23 cellular contexts compared by ENCODE assay signal in genomic region chr3:26280517-26280916, GRCh38.
DNase-seq lines count a peak whose midpoint lies in the region; ATAC-seq and TF ChIP-seq lines count a peak whose summit lies in the region.
"Had no signal": no experiment of that assay in that cellular context is flagged by ENCODE, and none has a peak within 500 bp of the region (broad histone marks: within the 10 kb centered on the region; RNA-seq: fewer than 3 reads in every experiment).

No MANE protein-coding gene starts in this region.

- CTCF ChIA-PET in MCF 10A (lab: Yijun Ruan, JAX): interaction anchor here (1.5 kb wide), 1 partner anchor 15 kb away, joined by 3 read pairs; no protein-coding TSS in a partner anchor
- CTCF ChIA-PET in mammary epithelial cell (lab: Charles Lee; ENCODE audit: low non-redundant PET): no interaction called here
- CTCF ChIA-PET in PC-9 (lab: Charles Lee): no interaction called here

- 62% methylated on average over 2 of the region's 2 CpGs for WGBS in mammary epithelial cell (ENCODE audit: low coverage, missing lambda C conversion rate)
- 66% methylated on average over 2 of the region's 2 CpGs for WGBS in hepatocyte (ENCODE audit: low lambda C conversion rate, missing lambda C conversion rate)

- H3K79me2 ChIP-seq in mammary epithelial cell (ENCODE audit: insufficient read depth, low read length): no peaks in the 10 kb centered on the region
- H3K79me2 ChIP-seq in PC-9 (ENCODE audit: low read depth): no peaks in the 10 kb centered on the region
- H3K79me2 ChIP-seq in hepatocyte: no peaks in the 10 kb centered on the region

- H3K36me3 ChIP-seq in mammary epithelial cell (ENCODE audit: insufficient read depth, low read length) (no peaks in the 10 kb centered on the region), PC-9 (ENCODE audit: low read depth) (no peaks in the 10 kb centered on the region), hepatocyte (replicated peaks; ENCODE audit: insufficient read depth, low read depth) (no peaks in the 10 kb centered on the region)
- H3K36me3 ChIP-seq: heart right ventricle, uterus had no signal

- H3K4me3 ChIP-seq in mammary epithelial cell (replicated peaks in 1 of 3; ENCODE audit: insufficient read depth in 1 of 3, low read depth in 2 of 3, low read length in 3 of 3): no peak overlapping the region
- no peak overlapping the region for H3K4me3 ChIP-seq in PC-9
- no peak overlapping the region for H3K4me3 ChIP-seq in hepatocyte
- H3K4me3 ChIP-seq: heart right ventricle, psoas muscle, uterus had no signal

- intact Hi-C loops in MCF 10A (cut with micrococcal nuclease): no loop called here
- intact Hi-C loops in mammary epithelial cell (cut with micrococcal nuclease): no loop called here
- intact Hi-C loops in PC-9 (cut with micrococcal nuclease; ENCODE audit: unreplicated experiment): no loop called here

- H3K4me3 Mint-ChIP-seq in MCF 10A (ENCODE audit: unreplicated experiment) (no peak overlapping the region), type B pancreatic cell (no peak overlapping the region)
- H3K4me3 Mint-ChIP-seq: activated naive CD8-positive, alpha-beta T cell; CD4-positive, CD25-positive, alpha-beta regulatory T cell; nephron progenitor cell had no signal

- H3K27me3 Mint-ChIP-seq in MCF 10A (ENCODE audit: insufficient read depth, unreplicated experiment): no peaks in the 10 kb centered on the region
- H3K27me3 Mint-ChIP-seq in type B pancreatic cell: peaks cover 4% of the 10 kb centered on the region
- H3K27me3 Mint-ChIP-seq: activated naive CD8-positive, alpha-beta T cell; CD4-positive, CD25-positive, alpha-beta regulatory T cell had no signal

- H3K27me3 ChIP-seq in mammary epithelial cell (ENCODE audit: insufficient read depth, low read length) (no peaks in the 10 kb centered on the region), PC-9 (ENCODE audit: insufficient read depth, low read depth) (no peaks in the 10 kb centered on the region), hepatocyte (no peaks in the 10 kb centered on the region)
- H3K27me3 ChIP-seq: heart right ventricle, uterus had no signal

- H3K4me1 Mint-ChIP-seq in MCF 10A (ENCODE audit: insufficient read depth, unreplicated experiment): peaks cover 20% of the 10 kb centered on the region
- peaks cover 7% of the 10 kb centered on the region for H3K4me1 Mint-ChIP-seq in type B pancreatic cell (ENCODE audit: unreplicated experiment)
- H3K4me1 Mint-ChIP-seq: CD4-positive, CD25-positive, alpha-beta regulatory T cell; nephron progenitor cell had no signal

- no peak for DNase-seq in MCF 10A (ENCODE audit: unreplicated experiment)
- no peak for DNase-seq in mammary epithelial cell
- no peak for DNase-seq in PC-9
- no peak for DNase-seq in hepatocyte (ENCODE audit: low spot score)
- no peak for DNase-seq in type B pancreatic cell (ENCODE audit: extremely low spot score, unreplicated experiment)
- DNase-seq in OCI-M2 (lab: John Stamatoyannopoulos, UW; ENCODE audit: unreplicated experiment): no peak
- DNase-seq: ACHN; activated CD8-positive, alpha-beta memory T cell treated with anti-CD3 and anti-CD28 coated beads for 24 hours; CD4-positive, CD25-positive, alpha-beta regulatory T cell; DMS153; heart right ventricle; kidney; NCI-H1092 treated with DMSO at 0.1 percent for 48 hours; nephron progenitor cell; OCI-M1; psoas muscle; small intestine; stimulated activated CD4-positive, alpha-beta T cell treated with anti-CD3 and anti-CD28 coated beads, Interleukin-4, amount 100 ng/mL, for 24 hours; T-helper 2 cell; uterus had no signal

- H3K27ac Mint-ChIP-seq in MCF 10A (ENCODE audit: low read depth, unreplicated experiment): no peak overlapping the region
- peak overlapping the region; percentile 57 for H3K27ac Mint-ChIP-seq in type B pancreatic cell
- H3K27ac Mint-ChIP-seq: activated naive CD8-positive, alpha-beta T cell; CD4-positive, CD25-positive, alpha-beta regulatory T cell; nephron progenitor cell had no signal

- H3K36me3 Mint-ChIP-seq in MCF 10A (ENCODE audit: insufficient read depth, unreplicated experiment) (peaks cover 12% of the 10 kb centered on the region), type B pancreatic cell (peaks cover 4% of the 10 kb centered on the region)
- H3K36me3 Mint-ChIP-seq: activated naive CD8-positive, alpha-beta T cell; CD4-positive, CD25-positive, alpha-beta regulatory T cell had no signal

- in situ Hi-C loops in mammary epithelial cell (cut with MboI; ENCODE audit: low sequenced_read_pairs in 2 of 2): no loop called here

- H4K20me1 ChIP-seq in mammary epithelial cell (ENCODE audit: insufficient read depth, low read length) (no peaks in the 10 kb centered on the region), PC-9 (ENCODE audit: insufficient read depth) (no peaks in the 10 kb centered on the region), hepatocyte (ENCODE audit: insufficient read depth, poor library complexity, severe bottlenecking) (no peaks in the 10 kb centered on the region)

- dilution Hi-C loops in mammary epithelial cell (cut with HindIII; ENCODE audit: low sequenced_read_pairs): no loop called here

- peaks cover 13% of the 10 kb centered on the region for H3K9me3 Mint-ChIP-seq in MCF 10A (ENCODE audit: unreplicated experiment)
- H3K9me3 Mint-ChIP-seq in type B pancreatic cell: peaks cover 24% of the 10 kb centered on the region

- TF ChIP-seq CTCF in MCF 10A (IDR thresholded peaks at IDR 0.05; ENCODE audit: unreplicated experiment) (peak; percentile 19), mammary epithelial cell (conservative IDR thresholded peaks at IDR 0.05 in 1 of 2, IDR thresholded peaks at IDR 0.05 in 1 of 2; ENCODE audit: extremely low read depth in 1 of 2, insufficient read depth in 1 of 2, low read depth in 1 of 2, low read length in 2 of 2) (no peak), PC-9 (conservative IDR thresholded peaks at IDR 0.05) (0 out of 2 replicates have a peak, but pooled peaks have one; percentile 20), hepatocyte (IDR thresholded peaks at IDR 0.05; ENCODE audit: poor library complexity) (peak; percentile 22), type B pancreatic cell (conservative IDR thresholded peaks at IDR 0.05) (peak; percentile 35)

- H3F3A ChIP-seq in PC-9 (ENCODE audit: insufficient read depth, low read depth): no peaks in the 10 kb centered on the region

- no peak overlapping the region for H3K9ac ChIP-seq in mammary epithelial cell (ENCODE audit: insufficient read depth, low read length)

- H2AFZ ChIP-seq in mammary epithelial cell (ENCODE audit: low read depth, low read length) (no peak overlapping the region), PC-9 (no peak overlapping the region), hepatocyte (no peak overlapping the region)

- no peak overlapping the region for H3K27ac ChIP-seq in mammary epithelial cell (ENCODE audit: insufficient read depth, low read depth, low read length)
- H3K27ac ChIP-seq in PC-9: no peak overlapping the region
- H3K27ac ChIP-seq in hepatocyte: no peak overlapping the region
- H3K27ac ChIP-seq: heart right ventricle, psoas muscle, uterus had no signal

- no peak overlapping the region for H3K4me2 ChIP-seq in mammary epithelial cell (ENCODE audit: insufficient read depth, low read depth, low read length)
- H3K4me2 ChIP-seq in PC-9: no peak overlapping the region
- H3K4me2 ChIP-seq in hepatocyte: no peak overlapping the region

- no peaks in the 10 kb centered on the region for H3K4me1 ChIP-seq in mammary epithelial cell (ENCODE audit: insufficient read depth, low read length)
- H3K4me1 ChIP-seq in PC-9 (replicated peaks; ENCODE audit: insufficient read depth): no peaks in the 10 kb centered on the region
- H3K4me1 ChIP-seq in hepatocyte (ENCODE audit: insufficient read depth): no peaks in the 10 kb centered on the region
- H3K4me1 ChIP-seq: psoas muscle, uterus had no signal

- no peaks in the 10 kb centered on the region for H3K9me2 ChIP-seq in PC-9 (ENCODE audit: insufficient read depth)
- H3K9me2 ChIP-seq in hepatocyte (replicated peaks; ENCODE audit: insufficient read depth): no peaks in the 10 kb centered on the region

- POLR2A ChIA-PET in MCF 10A (lab: Yijun Ruan, JAX) (no interaction called here), PC-9 (lab: Charles Lee; ENCODE audit: unreplicated experiment) (no interaction called here)

- ATAC-seq in GM21786 (IDR thresholded peaks at IDR 0.05; ENCODE audit: unreplicated experiment) (no peak), GM19023 (IDR thresholded peaks at IDR 0.05; ENCODE audit: unreplicated experiment) (no peak)
- ATAC-seq: heart right ventricle, psoas muscle had no signal

- H3K9me3 ChIP-seq in mammary epithelial cell (replicated peaks; ENCODE audit: insufficient read depth, low read length) (peaks cover 13% of the 10 kb centered on the region), PC-9 (ENCODE audit: insufficient read depth, low read depth) (no peaks in the 10 kb centered on the region), hepatocyte (ENCODE audit: low read depth) (peaks cover 11% of the 10 kb centered on the region)

- BruUV-seq in MCF 10A (replicated peaks; lab: Mats Ljungman, UMichigan): no TSS peak
- no TSS peak for BruUV-seq in mammary epithelial cell (replicated peaks; lab: Mats Ljungman, UMichigan)
- BruUV-seq in PC-9 (replicated peaks; lab: Mats Ljungman, UMichigan): no TSS peak

Comparison
In these comparisons a context has a peak if more than half of its experiments do, and no peak if none do; other contexts are left out.
1. CTCF ChIP-seq: peak in MCF 10A (single experiment), PC-9 (single experiment), hepatocyte (single experiment) and type B pancreatic cell (single experiment); none in mammary epithelial cell (0 of 2).